Comparison of ENCODE assay signal across 11 cellular contexts in the genomic region with DNA sequence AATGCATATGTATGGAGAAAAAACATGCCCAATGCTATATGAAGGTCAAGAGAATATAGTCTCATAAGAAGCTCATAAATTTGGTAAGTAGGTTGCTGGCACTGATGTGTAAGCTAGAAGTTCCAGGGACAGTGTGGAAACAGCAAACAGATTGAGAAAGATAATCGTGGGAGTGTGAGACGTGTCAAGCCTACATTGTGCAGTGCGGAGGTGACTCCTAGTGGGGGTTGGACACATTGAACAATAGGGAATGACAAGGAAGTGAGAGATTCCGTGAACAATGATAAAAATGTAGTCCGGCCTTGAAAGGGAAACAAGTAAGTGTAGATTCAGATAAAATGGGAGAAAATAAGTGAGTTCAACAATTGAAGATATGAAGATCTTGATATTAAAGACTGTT.
A peak's percentile ranks its signal among the peaks of the same experiment; 100 is the strongest.
DNase-seq lines count a peak whose midpoint lies in the region; ATAC-seq and TF ChIP-seq lines count a peak whose summit lies in the region.
"Had no signal": no experiment of that assay in that cellular context is flagged by ENCODE, and none has a peak within 500 bp of the region (broad histone marks: within the 10 kb centered on the region; RNA-seq: fewer than 3 reads in every experiment).

No MANE protein-coding gene starts in this region.

- 24% methylated on average over 5 of the region's 5 CpGs for WGBS in SK-N-SH (ENCODE audit: low lambda C conversion rate)
- 21 to 34% methylated on average over 5 of the region's 5 CpGs for WGBS in upper lobe of left lung, 2 donors

- H2AFZ ChIP-seq in SK-N-SH (ENCODE audit: low read depth) = no peak overlapping the region

- no peaks in the 10 kb centered on the region for H3F3A ChIP-seq in SK-N-SH (replicated peaks; ENCODE audit: insufficient read depth)

- H3K9me3 ChIP-seq in SK-N-SH (peaks cover 15% of the 10 kb centered on the region; the same call in 1 of the 2 replicates), upper lobe of left lung (peaks cover 0 to 5% (median 0%) of the 10 kb centered on the region in 4 donors)

- peak; percentile 85 for TF ChIP-seq RAD21 in SK-N-SH (IDR thresholded peaks at IDR 0.05; ENCODE audit: low read length)

- no peaks in the 10 kb centered on the region for H3K79me2 ChIP-seq in SK-N-SH (ENCODE audit: insufficient read depth)

- DNase-seq in SK-N-SH (no peak), NCI-H69 (lab: John Stamatoyannopoulos, UW) (peak; percentile 46), cerebellum (ENCODE audit: low spot score) (peak; percentile 5), superior temporal gyrus (ENCODE audit: extremely low spot score) (peak; percentile 71), EL (no peak), upper lobe of left lung (no peak)
- no peak for DNase-seq in activated T-cell treated with anti-CD3 and anti-CD28 coated beads, Interleukin-2, amount 50 U/mL, for 1 hour
- DNase-seq: activated CD8-positive, alpha-beta T cell treated with anti-CD3 and anti-CD28 coated beads for 36 hours; NCI-H2227 treated with DMSO at 0.1 percent for 48 hours; small intestine had no signal

- H3K4me3 ChIP-seq in SK-N-SH (ENCODE audit: low read depth in 2 of 2, low read length in 1 of 2) (no peak overlapping the region), upper lobe of left lung (no peak overlapping the region)

- ATAC-seq in SK-N-SH treated with all-trans-retinoic acid at 6 μM for 48 hours (no peak), upper lobe of left lung (ENCODE audit: low FRiP score in 2 of 2) (no peak)
- ATAC-seq: activated CD8-positive, alpha-beta T cell treated with anti-CD3 and anti-CD28 coated beads for 36 hours had no signal

- H4K20me1 ChIP-seq in SK-N-SH (ENCODE audit: insufficient read depth) = no peaks in the 10 kb centered on the region

- H3K27me3 ChIP-seq in SK-N-SH (ENCODE audit: insufficient read depth) (no peaks in the 10 kb centered on the region), upper lobe of left lung (no peaks in the 10 kb centered on the region)

- H3K9me2 ChIP-seq in SK-N-SH = peaks cover 7% of the 10 kb centered on the region

- H3K36me3 ChIP-seq in SK-N-SH (replicated peaks in 1 of 2; ENCODE audit: control insufficient read depth in 1 of 2, insufficient read depth in 2 of 2, low read length in 1 of 2) (no peaks in the 10 kb centered on the region), upper lobe of left lung (no peaks in the 10 kb centered on the region)

- CTCF ChIA-PET in SK-N-SH (lab: Yijun Ruan, JAX) = interaction anchor here (0.5 to 2.8 kb wide), 2 partner anchors 23 to 875 kb away, joined by 3 to 7 read pairs; no protein-coding TSS in a partner anchor

- H3K4me2 ChIP-seq in SK-N-SH = no peak overlapping the region

- no peak overlapping the region for H3K9ac ChIP-seq in SK-N-SH

- POLR2A ChIA-PET in SK-N-SH (lab: Yijun Ruan, JAX) = no interaction called here

- TF ChIP-seq CTCF in SK-N-SH (IDR thresholded peaks at IDR 0.05) = no peak
- no peak for TF ChIP-seq CTCF in upper lobe of left lung (IDR thresholded peaks at IDR 0.05)

- no peak overlapping the region for H3K27ac ChIP-seq in SK-N-SH (ENCODE audit: low read depth in 2 of 2, low read length in 1 of 2)
- no peak overlapping the region for H3K27ac ChIP-seq in upper lobe of left lung

- H3K4me1 ChIP-seq in SK-N-SH (ENCODE audit: control insufficient read depth in 1 of 2, insufficient read depth in 2 of 2, low read depth in 1 of 2, low read length in 1 of 2) (no peaks in the 10 kb centered on the region), upper lobe of left lung (no peaks in the 10 kb centered on the region)

- no peak for TF ChIP-seq EP300 in SK-N-SH (IDR thresholded peaks at IDR 0.05; ENCODE audit: borderline replicate concordance in 1 of 2, low read depth in 1 of 2, low read length in 1 of 2)
- no peak for TF ChIP-seq EP300 in upper lobe of left lung (IDR thresholded peaks at IDR 0.05)

- TF ChIP-seq POLR2A in upper lobe of left lung (IDR thresholded peaks at IDR 0.05) = no peak

TF ChIP-seq in SK-N-SH, 30 proteins besides CTCF, POLR2A, EP300 and RAD21:
- TF ChIP-seq TAF1 (IDR thresholded peaks at IDR 0.05; ENCODE audit: borderline replicate concordance, low read depth, low read length) (no peak), NRF1 (IDR thresholded peaks at IDR 0.05; ENCODE audit: low read depth, low read length) (no peak), FOSL2 (IDR thresholded peaks at IDR 0.05; ENCODE audit: borderline replicate concordance, low read depth) (no peak), SMC3 (IDR thresholded peaks at IDR 0.05; ENCODE audit: low read depth, low read length) (peak; percentile 40; the same call in 1 of the 2 replicates), GATA2 (CRISPR knock-in tag; IDR thresholded peaks at IDR 0.05) (peak; percentile 46; the same call in 1 of the 2 replicates), NFIC (IDR thresholded peaks at IDR 0.05; ENCODE audit: borderline replicate concordance) (no peak)
- TF ChIP-seq, protein P1, sequence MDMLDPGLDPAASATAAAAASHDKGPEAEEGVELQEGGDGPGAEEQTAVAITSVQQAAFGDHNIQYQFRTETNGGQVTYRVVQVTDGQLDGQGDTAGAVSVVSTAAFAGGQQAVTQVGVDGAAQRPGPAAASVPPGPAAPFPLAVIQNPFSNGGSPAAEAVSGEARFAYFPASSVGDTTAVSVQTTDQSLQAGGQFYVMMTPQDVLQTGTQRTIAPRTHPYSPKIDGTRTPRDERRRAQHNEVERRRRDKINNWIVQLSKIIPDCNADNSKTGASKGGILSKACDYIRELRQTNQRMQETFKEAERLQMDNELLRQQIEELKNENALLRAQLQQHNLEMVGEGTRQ (IDR thresholded peaks at IDR 0.05; ENCODE audit: borderline replicate concordance, low read depth, low read length) = no peak

TF ChIP-seq in SK-N-SH treated with all-trans-retinoic acid at 6 μM for 48 hours, 23 proteins besides CTCF, POLR2A, EP300 and RAD21:
- no peak for TF ChIP-seq PPARA (CRISPR knock-in tag; IDR thresholded peaks at IDR 0.05; ENCODE audit: borderline replicate concordance)
- no peak for TF ChIP-seq ESRRG (CRISPR knock-in tag; IDR thresholded peaks at IDR 0.05)
- no peak for TF ChIP-seq TOX (CRISPR knock-in tag; IDR thresholded peaks at IDR 0.05; ENCODE audit: borderline replicate concordance)
- no peak for TF ChIP-seq ZNF8 (CRISPR knock-in tag; IDR thresholded peaks at IDR 0.05)
- TF ChIP-seq, protein P2, sequence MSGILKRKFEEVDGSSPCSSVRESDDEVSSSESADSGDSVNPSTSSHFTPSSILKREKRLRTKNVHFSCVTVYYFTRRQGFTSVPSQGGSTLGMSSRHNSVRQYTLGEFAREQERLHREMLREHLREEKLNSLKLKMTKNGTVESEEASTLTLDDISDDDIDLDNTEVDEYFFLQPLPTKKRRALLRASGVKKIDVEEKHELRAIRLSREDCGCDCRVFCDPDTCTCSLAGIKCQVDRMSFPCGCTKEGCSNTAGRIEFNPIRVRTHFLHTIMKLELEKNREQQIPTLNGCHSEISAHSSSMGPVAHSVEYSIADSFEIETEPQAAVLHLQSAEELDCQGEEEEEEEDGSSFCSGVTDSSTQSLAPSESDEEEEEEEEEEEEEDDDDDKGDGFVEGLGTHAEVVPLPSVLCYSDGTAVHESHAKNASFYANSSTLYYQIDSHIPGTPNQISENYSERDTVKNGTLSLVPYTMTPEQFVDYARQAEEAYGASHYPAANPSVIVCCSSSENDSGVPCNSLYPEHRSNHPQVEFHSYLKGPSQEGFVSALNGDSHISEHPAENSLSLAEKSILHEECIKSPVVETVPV (CRISPR knock-in tag; IDR thresholded peaks at IDR 0.05) = no peak
- TF ChIP-seq, protein P3, sequence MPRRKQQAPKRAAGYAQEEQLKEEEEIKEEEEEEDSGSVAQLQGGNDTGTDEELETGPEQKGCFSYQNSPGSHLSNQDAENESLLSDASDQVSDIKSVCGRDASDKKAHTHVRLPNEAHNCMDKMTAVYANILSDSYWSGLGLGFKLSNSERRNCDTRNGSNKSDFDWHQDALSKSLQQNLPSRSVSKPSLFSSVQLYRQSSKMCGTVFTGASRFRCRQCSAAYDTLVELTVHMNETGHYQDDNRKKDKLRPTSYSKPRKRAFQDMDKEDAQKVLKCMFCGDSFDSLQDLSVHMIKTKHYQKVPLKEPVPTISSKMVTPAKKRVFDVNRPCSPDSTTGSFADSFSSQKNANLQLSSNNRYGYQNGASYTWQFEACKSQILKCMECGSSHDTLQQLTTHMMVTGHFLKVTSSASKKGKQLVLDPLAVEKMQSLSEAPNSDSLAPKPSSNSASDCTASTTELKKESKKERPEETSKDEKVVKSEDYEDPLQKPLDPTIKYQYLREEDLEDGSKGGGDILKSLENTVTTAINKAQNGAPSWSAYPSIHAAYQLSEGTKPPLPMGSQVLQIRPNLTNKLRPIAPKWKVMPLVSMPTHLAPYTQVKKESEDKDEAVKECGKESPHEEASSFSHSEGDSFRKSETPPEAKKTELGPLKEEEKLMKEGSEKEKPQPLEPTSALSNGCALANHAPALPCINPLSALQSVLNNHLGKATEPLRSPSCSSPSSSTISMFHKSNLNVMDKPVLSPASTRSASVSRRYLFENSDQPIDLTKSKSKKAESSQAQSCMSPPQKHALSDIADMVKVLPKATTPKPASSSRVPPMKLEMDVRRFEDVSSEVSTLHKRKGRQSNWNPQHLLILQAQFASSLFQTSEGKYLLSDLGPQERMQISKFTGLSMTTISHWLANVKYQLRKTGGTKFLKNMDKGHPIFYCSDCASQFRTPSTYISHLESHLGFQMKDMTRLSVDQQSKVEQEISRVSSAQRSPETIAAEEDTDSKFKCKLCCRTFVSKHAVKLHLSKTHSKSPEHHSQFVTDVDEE (CRISPR knock-in tag; IDR thresholded peaks at IDR 0.05) = no peak
- TF ChIP-seq ZC3H10 (CRISPR knock-in tag; IDR thresholded peaks at IDR 0.05) = no peak
- TF ChIP-seq OSR1 (CRISPR knock-in tag; IDR thresholded peaks at IDR 0.05) = no peak
- no peak for TF ChIP-seq ARNTL (CRISPR knock-in tag; IDR thresholded peaks at IDR 0.05; ENCODE audit: borderline replicate concordance, low read depth)
- TF ChIP-seq, protein P4, sequence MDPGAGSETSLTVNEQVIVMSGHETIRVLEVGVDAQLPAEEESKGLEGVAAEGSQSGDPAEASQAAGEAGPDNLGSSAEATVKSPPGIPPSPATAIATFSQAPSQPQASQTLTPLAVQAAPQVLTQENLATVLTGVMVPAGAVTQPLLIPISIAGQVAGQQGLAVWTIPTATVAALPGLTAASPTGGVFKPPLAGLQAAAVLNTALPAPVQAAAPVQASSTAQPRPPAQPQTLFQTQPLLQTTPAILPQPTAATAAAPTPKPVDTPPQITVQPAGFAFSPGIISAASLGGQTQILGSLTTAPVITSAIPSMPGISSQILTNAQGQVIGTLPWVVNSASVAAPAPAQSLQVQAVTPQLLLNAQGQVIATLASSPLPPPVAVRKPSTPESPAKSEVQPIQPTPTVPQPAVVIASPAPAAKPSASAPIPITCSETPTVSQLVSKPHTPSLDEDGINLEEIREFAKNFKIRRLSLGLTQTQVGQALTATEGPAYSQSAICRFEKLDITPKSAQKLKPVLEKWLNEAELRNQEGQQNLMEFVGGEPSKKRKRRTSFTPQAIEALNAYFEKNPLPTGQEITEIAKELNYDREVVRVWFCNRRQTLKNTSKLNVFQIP (CRISPR knock-in tag; IDR thresholded peaks at IDR 0.05; ENCODE audit: borderline replicate concordance, low read depth) = no peak

Comparison
In these comparisons a context has a peak if more than half of its experiments do, and no peak if none do; other contexts are left out.
1. DNase-seq: peak in NCI-H69 (single experiment), cerebellum (single experiment) and superior temporal gyrus (single experiment); none in SK-N-SH (single experiment), EL (single experiment), upper lobe of left lung (0 of 2) and activated T-cell treated with anti-CD3 and anti-CD28 coated beads, Interleukin-2, amount 50 U/mL, for 1 hour (single experiment).